8 cellular contexts compared by ENCODE assay signal in genomic region chr12:66693901-66694513, GRCh38. TPM values are rescaled to one million over a fixed set of nuclear protein-coding genes. Genes with fewer than 3 reads are reported as not detected.
A peak's percentile ranks its signal among the peaks of the same experiment; 100 is the strongest.
DNase-seq lines count a peak whose midpoint lies in the region; ATAC-seq, FAIRE-seq and TF ChIP-seq lines count a peak whose summit lies in the region.

No MANE protein-coding gene starts in this region.

- TF ChIP-seq CTCF in mesothelial cell of epicardium (IDR thresholded peaks at IDR 0.05; ENCODE audit: unreplicated experiment) = peak; percentile 66
- peak in 2 of 3 experiments; percentile 28 to 36 for TF ChIP-seq CTCF in vagina (IDR thresholded peaks at IDR 0.05)

- no peaks in the 10 kb centered on the region for H3K27me3 ChIP-seq in vagina

- in situ Hi-C loops in SK-MEL-5 (cut with HindIII; ENCODE audit: low pct_unique_long_range_greater_than_20kb, low sequenced_read_pairs) = loop anchor here (25.0 kb wide), 1 partner anchor 168 kb away; no protein-coding TSS in a partner anchor

- peak; percentile 89 for ATAC-seq in HG02759 (IDR thresholded peaks at IDR 0.05; ENCODE audit: unreplicated experiment)
- ATAC-seq in effector memory CD8-positive, alpha-beta T cell (replicated peaks) = peak; percentile 83

- H3K36me3 ChIP-seq in vagina = no peaks in the 10 kb centered on the region

- peak; percentile 96 for FAIRE-seq in GM12892 (lab: Jason Lieb, UNC)

- no peak overlapping the region for H3K4me3 Mint-ChIP-seq in effector memory CD8-positive, alpha-beta T cell
- no peak overlapping the region for H3K4me3 Mint-ChIP-seq in mesothelial cell of epicardium

- H3K4me1 Mint-ChIP-seq in effector memory CD8-positive, alpha-beta T cell (ENCODE audit: low read depth in 2 of 2) = peaks cover 0 to 1% of the 10 kb centered on the region in 2 donors
- peaks cover 18% of the 10 kb centered on the region for H3K4me1 Mint-ChIP-seq in mesothelial cell of epicardium

- no peaks in the 10 kb centered on the region for H3K9me3 Mint-ChIP-seq in effector memory CD8-positive, alpha-beta T cell
- H3K9me3 Mint-ChIP-seq in mesothelial cell of epicardium = no peaks in the 10 kb centered on the region

- no peak for TF ChIP-seq POLR2A in GM12892 (IDR thresholded peaks at IDR 0.05; ENCODE audit: low read depth, low read length)
- no peak for TF ChIP-seq POLR2A in vagina (IDR thresholded peaks at IDR 0.05)

- intact Hi-C loops in vagina (cut with DNase I) = loop anchor here (10.0 kb wide), 1 partner anchor 439 kb away; no protein-coding TSS in a partner anchor

- no peaks in the 10 kb centered on the region for H3K4me1 ChIP-seq in vagina

- no peak overlapping the region for H3K27ac Mint-ChIP-seq in effector memory CD8-positive, alpha-beta T cell
- no peak overlapping the region for H3K27ac Mint-ChIP-seq in mesothelial cell of epicardium

- no peak overlapping the region for H3K27ac ChIP-seq in vagina

- peaks cover 13 to 17% of the 10 kb centered on the region in 2 donors for H3K27me3 Mint-ChIP-seq in effector memory CD8-positive, alpha-beta T cell
- H3K27me3 Mint-ChIP-seq in mesothelial cell of epicardium (ENCODE audit: low read depth) = no peaks in the 10 kb centered on the region

- H3K9me3 ChIP-seq in vagina = no peaks in the 10 kb centered on the region

- peak; percentile 65 for DNase-seq in AG20443 (ENCODE audit: low spot score)
- DNase-seq in GM12892 (ENCODE audit: insufficient read length) = peak; percentile 5
- DNase-seq in NAMALWA (ENCODE audit: low spot score) = peak; percentile 94
- DNase-seq in SK-MEL-5 (ENCODE audit: low read depth, low spot score) = peak; percentile 84
- peak; percentile 12 to 24 (median 21) for DNase-seq in effector memory CD8-positive, alpha-beta T cell
- DNase-seq in mesothelial cell of epicardium (ENCODE audit: low spot score in 2 of 2, unreplicated experiment in 2 of 2) = no peak
- no peak for DNase-seq in vagina (ENCODE audit: extremely low spot score in 2 of 2)

- H3K4me3 ChIP-seq in vagina = no peak overlapping the region

- peaks cover 4% of the 10 kb centered on the region for H3K36me3 Mint-ChIP-seq in effector memory CD8-positive, alpha-beta T cell (ENCODE audit: insufficient read depth)
- no peaks in the 10 kb centered on the region for H3K36me3 Mint-ChIP-seq in mesothelial cell of epicardium

RNA-seq across cellular contexts. Expression of gene GRIP1, which starts 15.1 kb away (rescaled TPM):
- 0.13 TPM for polyA plus RNA-seq in GM12892 (2012; ENCODE audit: missing spikeins)
- total RNA-seq in SK-MEL-5 (2014; rRNA removed; shearing (Covaris generic)) = 0.77 and 2.1 TPM in 2 replicates
- polyA plus RNA-seq in SK-MEL-5 (2015; cell fraction: cytosol; rRNA removed) = 0.73 and 1.6 TPM in 2 replicates
- 1.6 and 10.3 TPM in 2 replicates for polyA plus RNA-seq in SK-MEL-5 (2015; cell fraction: nucleus; rRNA removed)
- total RNA-seq in mesothelial cell of epicardium (79.7 to 89.3 TPM (median 85.2 TPM) in 3 replicates), vagina (4.2 TPM)

Comparison
In these comparisons a context has a peak if more than half of its experiments do, and no peak if none do; other contexts are left out.
1. DNase-seq: peak in AG20443 (single experiment), GM12892 (single experiment), NAMALWA (single experiment), SK-MEL-5 (single experiment) and effector memory CD8-positive, alpha-beta T cell (3 of 3); none in mesothelial cell of epicardium (0 of 2) and vagina (0 of 2).
2. RNA of gene GRIP1, which starts 15.1 kb away (total RNA-seq): 79.7 to 89.3 TPM in mesothelial cell of epicardium; 4.2 TPM in vagina (single experiment) and 0.77 to 2.1 TPM in SK-MEL-5; every median in the first group is over 10 times any median in the second.